Comparison of ENCODE assay signal across 8 cellular contexts in the genomic region with DNA sequence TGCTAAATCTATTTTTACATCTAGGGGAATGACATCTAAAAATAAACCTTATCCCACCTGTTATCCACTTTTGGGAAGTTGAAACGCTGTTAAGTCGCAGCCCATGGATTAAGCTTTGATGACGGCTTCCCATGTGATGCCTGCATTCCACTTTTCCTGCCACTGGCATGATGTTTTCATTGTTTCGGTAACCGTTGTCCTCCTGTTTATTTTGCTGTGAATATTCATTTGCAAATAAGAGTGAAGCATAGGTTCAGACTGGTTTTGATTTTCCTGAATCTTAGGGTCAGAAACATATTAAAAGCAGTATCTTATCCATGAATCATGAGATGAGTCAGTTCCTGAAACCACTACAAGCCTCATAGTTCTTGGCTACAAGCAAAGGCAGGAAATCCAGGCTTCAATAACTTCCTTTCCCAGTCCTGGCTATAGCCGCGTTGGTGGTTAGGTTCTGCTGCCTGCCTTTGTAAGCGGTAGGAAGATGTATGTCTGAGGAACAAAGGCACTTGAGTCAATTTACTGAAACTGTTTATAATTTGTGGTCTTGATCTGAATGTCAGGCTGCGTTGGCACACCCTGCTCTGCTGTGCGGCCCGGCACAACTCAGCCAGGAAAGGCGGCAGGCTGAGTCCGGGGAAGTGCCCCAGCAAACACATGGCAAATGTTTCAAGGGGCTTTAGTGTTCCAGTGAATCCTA. TPM values are rescaled to one million over a fixed set of nuclear protein-coding genes. Genes with fewer than 3 reads are reported as not detected.
DNase-seq lines count a peak whose midpoint lies in the region; TF ChIP-seq lines count a peak whose summit lies in the region.

No MANE protein-coding gene starts in this region.

- WGBS in GM23248 (ENCODE audit: low coverage in 1 of 2, low lambda C conversion rate in 2 of 2, missing lambda C conversion rate in 2 of 2), 2 experiments: 1% methylated on average over 13 of the region's 13 CpGs
- WGBS in smooth muscle cell (ENCODE audit: low lambda C conversion rate): 3% methylated on average over 13 of the region's 13 CpGs

- H3K4me2 ChIP-seq in GM23248 (ENCODE audit: unreplicated experiment): peak overlapping the region; percentile 88
- H3K4me2 ChIP-seq in smooth muscle cell: peak overlapping the region; percentile 79

- H3K9ac ChIP-seq in GM23248 (peak overlapping the region; percentile 79), iPS-20b (ENCODE audit: low read depth, low read length) (peak overlapping the region; percentile 14; the same call in 1 of the 2 replicates), smooth muscle cell (ENCODE audit: low read depth) (peak overlapping the region; percentile 93)

- H4K20me1 ChIP-seq in GM23248 (ENCODE audit: insufficient read depth) (peaks cover 10% of the 10 kb centered on the region; the same call in 1 of the 2 replicates), smooth muscle cell (ENCODE audit: low read depth) (no peaks in the 10 kb centered on the region)

- no peaks in the 10 kb centered on the region for H3K9me2 ChIP-seq in GM23248 (ENCODE audit: insufficient read depth)

- H3K36me3 ChIP-seq in GM23248 (ENCODE audit: low read depth): no peaks in the 10 kb centered on the region
- H3K36me3 ChIP-seq in iPS-20b (ENCODE audit: insufficient read depth, low read depth, low read length): no peaks in the 10 kb centered on the region
- no peaks in the 10 kb centered on the region for H3K36me3 ChIP-seq in smooth muscle cell (ENCODE audit: low read depth)

- H3K9me3 ChIP-seq in GM23248 (ENCODE audit: low read depth) (no peaks in the 10 kb centered on the region), iPS-20b (ENCODE audit: insufficient read depth, low read depth, low read length) (no peaks in the 10 kb centered on the region), smooth muscle cell (replicated peaks; ENCODE audit: low read depth) (no peaks in the 10 kb centered on the region)

- H2AFZ ChIP-seq in GM23248 (peak overlapping the region; percentile 16; the same call in 1 of the 2 replicates), smooth muscle cell (ENCODE audit: low read depth) (no peak overlapping the region)

- H3K27ac ChIP-seq in GM23248 (peak overlapping the region; percentile 94), iPS-20b (ENCODE audit: low read length) (no peak overlapping the region), smooth muscle cell (ENCODE audit: low read depth) (peak overlapping the region; percentile 99)

- H3K4me3 ChIP-seq in GM23248 (peak overlapping the region; percentile 61), iPS-20b (ENCODE audit: low read length) (0 out of 2 replicates have a peak overlapping the region, but pooled peaks have one; percentile 19), smooth muscle cell (peak overlapping the region; percentile 32)

- H3K4me1 ChIP-seq in GM23248 (ENCODE audit: insufficient read depth): peaks cover 67% of the 10 kb centered on the region
- peaks cover 69% of the 10 kb centered on the region for H3K4me1 ChIP-seq in iPS-20b (ENCODE audit: insufficient read depth, low read length)
- H3K4me1 ChIP-seq in smooth muscle cell (ENCODE audit: low read depth): peaks cover 81% of the 10 kb centered on the region

- H3K79me2 ChIP-seq in GM23248 (ENCODE audit: insufficient read depth) (peaks cover 95% of the 10 kb centered on the region), smooth muscle cell (ENCODE audit: low read depth) (peaks cover 79% of the 10 kb centered on the region)

- in situ Hi-C loops in GM23248 (cut with MboI): no loop called here

- H3K27me3 ChIP-seq in GM23248 (replicated peaks; ENCODE audit: insufficient read depth): no peaks in the 10 kb centered on the region
- H3K27me3 ChIP-seq in iPS-20b (ENCODE audit: insufficient read depth, low read length): no peaks in the 10 kb centered on the region
- no peaks in the 10 kb centered on the region for H3K27me3 ChIP-seq in smooth muscle cell (ENCODE audit: low read depth)

- no peak for TF ChIP-seq CTCF in smooth muscle cell (IDR thresholded peaks at IDR 0.05; ENCODE audit: borderline replicate concordance, insufficient read depth, poor library complexity, severe bottlenecking)

- H3F3A ChIP-seq in GM23248 (ENCODE audit: insufficient read depth): peaks cover 77% of the 10 kb centered on the region
- H3F3A ChIP-seq in smooth muscle cell (ENCODE audit: low read depth): peaks cover 52% of the 10 kb centered on the region

- peak; percentile 96 for DNase-seq in GM23248
- DNase-seq in NCI-H2196 treated with DMSO at 0.1 percent for 48 hours (lab: John Stamatoyannopoulos, UW; ENCODE audit: unreplicated experiment): peak; percentile 74
- peak; percentile 97 for DNase-seq in astrocyte of the hippocampus (ENCODE audit: low read depth, low spot score)
- no peak for DNase-seq in smooth muscle cell (lab: John Stamatoyannopoulos, UW; ENCODE audit: unreplicated experiment)
- no peak for DNase-seq in NCI-H1694 treated with DMSO at 0.1 percent for 48 hours (lab: John Stamatoyannopoulos, UW)
- no peak for DNase-seq in activated effector memory CD4-positive, alpha-beta T cell treated with anti-CD3 and anti-CD28 coated beads, Interleukin-2, amount 50 U/mL, for 16 hours
- DNase-seq in NK-92 (lab: John Stamatoyannopoulos, UW; ENCODE audit: unreplicated experiment): no peak

RNA-seq across cellular contexts. Expression of a gene that starts 19.4 kb away (rescaled TPM):
- 144 and 159 TPM in 2 replicates for total RNA-seq in GM23248 (2014; rRNA removed; shearing (Covaris generic))
- polyA plus RNA-seq in GM23248 (2016; fragmentation: Nextera tagmentation; extraction: Ambion mirVana): 52.3 and 52.4 TPM in 2 replicates
- 181 and 191 TPM in 2 replicates for total RNA-seq in smooth muscle cell
- polyA plus RNA-seq in smooth muscle cell: 63.0 and 66.9 TPM in 2 replicates

Comparison
In these comparisons a context has a peak if more than half of its experiments do, and no peak if none do; other contexts are left out.
1. DNase-seq: peak in GM23248 (single experiment), NCI-H2196 treated with DMSO at 0.1 percent for 48 hours (single experiment) and astrocyte of the hippocampus (single experiment); none in smooth muscle cell (single experiment), NCI-H1694 treated with DMSO at 0.1 percent for 48 hours (single experiment), activated effector memory CD4-positive, alpha-beta T cell treated with anti-CD3 and anti-CD28 coated beads, Interleukin-2, amount 50 U/mL, for 16 hours (single experiment) and NK-92 (single experiment).
2. H3K9ac ChIP-seq: peak in every context shown above with its lines; median percentile 93 in smooth muscle cell; 79 in GM23248; 14 in iPS-20b.
3. Peak in every context shown above with its lines, with median percentiles within 50 percentile points of each other: H3K4me3 ChIP-seq.